8 cellular contexts compared by ENCODE assay signal in the genomic region with DNA sequence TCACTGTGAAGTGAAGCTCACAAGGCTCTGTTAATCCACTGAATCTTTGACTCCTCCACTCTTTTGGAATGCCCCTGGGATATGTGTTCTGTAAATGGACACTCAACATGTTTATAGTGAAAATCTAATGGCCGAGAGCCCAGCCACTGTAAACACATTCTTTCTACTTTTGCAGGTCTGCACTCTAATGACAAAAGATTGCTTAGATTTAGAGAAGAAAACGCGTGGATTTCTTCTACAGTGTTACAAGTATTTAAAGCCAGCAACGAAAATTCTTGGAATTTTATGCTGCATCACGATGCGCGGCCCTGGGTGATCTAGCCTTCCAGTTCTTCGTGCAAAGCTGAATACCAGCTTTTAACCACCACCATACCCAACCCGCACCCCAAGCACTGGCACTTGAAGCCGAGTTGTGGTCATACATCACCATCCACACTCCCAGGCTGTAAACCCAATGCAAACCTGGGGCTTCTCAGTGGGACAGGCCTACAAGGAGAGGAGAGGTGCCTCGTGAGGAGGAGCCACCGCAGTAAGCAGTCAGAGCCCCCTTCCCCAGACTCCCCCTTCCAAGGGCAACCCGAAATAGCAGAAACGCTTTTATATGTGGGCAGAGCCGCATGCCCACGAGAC. TPM values are rescaled to one million over a fixed set of nuclear protein-coding genes. Genes with fewer than 3 reads are reported as not detected.
DNase-seq lines count a peak whose midpoint lies in the region; ATAC-seq and TF ChIP-seq lines count a peak whose summit lies in the region.

No MANE protein-coding gene starts in this region.

- H4K20me1 ChIP-seq in GM23338 (replicated peaks; ENCODE audit: insufficient read depth) = no peaks in the 10 kb centered on the region

- H2AFZ ChIP-seq in GM23338 = peak overlapping the region; percentile 90

- peaks cover 20% of the 10 kb centered on the region for H3K27me3 Mint-ChIP-seq in GM23338 (ENCODE audit: insufficient read depth, low read depth, poor library complexity)

- H3K4me2 ChIP-seq in GM23338 (peak overlapping the region; percentile 85), skeletal muscle satellite cell (ENCODE audit: low read length) (peak overlapping the region; percentile 93)

- H3K9ac ChIP-seq in skeletal muscle satellite cell (ENCODE audit: low read depth, low read length) = peak overlapping the region; percentile 70

- peak overlapping the region; percentile 90 for H3K27ac Mint-ChIP-seq in GM23338

- peaks cover 4% of the 10 kb centered on the region for H3K79me2 ChIP-seq in GM23338 (replicated peaks; ENCODE audit: insufficient read depth)

- no peak overlapping the region for H3K27ac ChIP-seq in GM23338 (ENCODE audit: low read depth)

- peak; percentile 41 for DNase-seq in GM23338 (ENCODE audit: low spot score)
- DNase-seq in SW480 (ENCODE audit: low spot score) = peak; percentile 4
- DNase-seq in fibroblast of villous mesenchyme (ENCODE audit: low read depth) = peak; percentile 85
- no peak for DNase-seq in effector CD4-positive, alpha-beta T cell
- no peak for DNase-seq in NK-92 (lab: John Stamatoyannopoulos, UW; ENCODE audit: unreplicated experiment)
- DNase-seq in GM13977 (ENCODE audit: low spot score) = no peak
- no peak for DNase-seq in activated CD4-positive, alpha-beta T cell treated with anti-CD3 and anti-CD28 coated beads, Interleukin-2, amount 50 U/mL, for 4 hours

- H3K4me1 Mint-ChIP-seq in GM23338 = peaks cover 11% of the 10 kb centered on the region

- H3K36me3 ChIP-seq in GM23338 (ENCODE audit: insufficient read depth) (no peaks in the 10 kb centered on the region), skeletal muscle satellite cell (ENCODE audit: insufficient read depth, low read length) (peaks cover 4% of the 10 kb centered on the region)

- no peak for ATAC-seq in GM23338

- H3K4me3 Mint-ChIP-seq in GM23338 = peak overlapping the region; percentile 96

- H3K9me3 ChIP-seq in skeletal muscle satellite cell (replicated peaks; ENCODE audit: low read length) = no peaks in the 10 kb centered on the region

- in situ Hi-C loops in GM13977 (cut with MboI; ENCODE audit: low pct_unique_long_range_greater_than_20kb, low sequenced_read_pairs, unreplicated experiment) = no loop called here

- H3K9me2 ChIP-seq in GM23338 (ENCODE audit: insufficient read depth) = no peaks in the 10 kb centered on the region

- H3K4me1 ChIP-seq in GM23338 (ENCODE audit: insufficient read depth) (peaks cover 14% of the 10 kb centered on the region; the same call in 1 of the 2 replicates), skeletal muscle satellite cell (ENCODE audit: control insufficient read depth, insufficient read depth, low read length) (peaks cover 15% of the 10 kb centered on the region)

- TF ChIP-seq CTCF in GM23338 (conservative IDR thresholded peaks at IDR 0.05; ENCODE audit: low read depth in 2 of 2) (no peak), fibroblast of villous mesenchyme (IDR thresholded peaks at IDR 0.05; ENCODE audit: insufficient read depth, low read depth, low read length) (no peak), GM13977 (IDR thresholded peaks at IDR 0.05; ENCODE audit: extremely low read depth, insufficient read depth, missing control alignments) (no peak)

- H3K4me3 ChIP-seq in GM23338 (peak overlapping the region; percentile 97), fibroblast of villous mesenchyme (ENCODE audit: low read depth, low read length) (peak overlapping the region; percentile 81), skeletal muscle satellite cell (ENCODE audit: low read length) (peak overlapping the region; percentile 95)

- 0 out of 2 replicates have a peak, but pooled peaks cover 3% of the 10 kb centered on the region for H3F3A ChIP-seq in GM23338 (replicated peaks; ENCODE audit: low read depth)

- H3K9me3 Mint-ChIP-seq in GM23338 = peaks cover 1% of the 10 kb centered on the region; the same call in 1 of the 3 replicates

- peaks cover under 1% of the 10 kb centered on the region; the same call in 1 of the 3 replicates for H3K36me3 Mint-ChIP-seq in GM23338 (ENCODE audit: low read depth)

- H3K27me3 ChIP-seq in GM23338 (ENCODE audit: insufficient read depth) (peaks cover 32% of the 10 kb centered on the region), skeletal muscle satellite cell (ENCODE audit: control insufficient read depth, insufficient read depth, low read length) (no peaks in the 10 kb centered on the region)

TF ChIP-seq in GM23338, 12 proteins besides CTCF, POLR2A, EP300 and RAD21 (continues in another document):
- TF ChIP-seq ZNF331 (CRISPR knock-in tag; IDR thresholded peaks at IDR 0.05; ENCODE audit: low read depth) (no peak), EZH2 (IDR thresholded peaks at IDR 0.05; ENCODE audit: low read depth, unreplicated experiment) (no peak)
- TF ChIP-seq, protein P1, sequence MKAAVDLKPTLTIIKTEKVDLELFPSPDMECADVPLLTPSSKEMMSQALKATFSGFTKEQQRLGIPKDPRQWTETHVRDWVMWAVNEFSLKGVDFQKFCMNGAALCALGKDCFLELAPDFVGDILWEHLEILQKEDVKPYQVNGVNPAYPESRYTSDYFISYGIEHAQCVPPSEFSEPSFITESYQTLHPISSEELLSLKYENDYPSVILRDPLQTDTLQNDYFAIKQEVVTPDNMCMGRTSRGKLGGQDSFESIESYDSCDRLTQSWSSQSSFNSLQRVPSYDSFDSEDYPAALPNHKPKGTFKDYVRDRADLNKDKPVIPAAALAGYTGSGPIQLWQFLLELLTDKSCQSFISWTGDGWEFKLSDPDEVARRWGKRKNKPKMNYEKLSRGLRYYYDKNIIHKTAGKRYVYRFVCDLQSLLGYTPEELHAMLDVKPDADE (IDR thresholded peaks at IDR 0.05) = no peak
- TF ChIP-seq, protein P2, sequence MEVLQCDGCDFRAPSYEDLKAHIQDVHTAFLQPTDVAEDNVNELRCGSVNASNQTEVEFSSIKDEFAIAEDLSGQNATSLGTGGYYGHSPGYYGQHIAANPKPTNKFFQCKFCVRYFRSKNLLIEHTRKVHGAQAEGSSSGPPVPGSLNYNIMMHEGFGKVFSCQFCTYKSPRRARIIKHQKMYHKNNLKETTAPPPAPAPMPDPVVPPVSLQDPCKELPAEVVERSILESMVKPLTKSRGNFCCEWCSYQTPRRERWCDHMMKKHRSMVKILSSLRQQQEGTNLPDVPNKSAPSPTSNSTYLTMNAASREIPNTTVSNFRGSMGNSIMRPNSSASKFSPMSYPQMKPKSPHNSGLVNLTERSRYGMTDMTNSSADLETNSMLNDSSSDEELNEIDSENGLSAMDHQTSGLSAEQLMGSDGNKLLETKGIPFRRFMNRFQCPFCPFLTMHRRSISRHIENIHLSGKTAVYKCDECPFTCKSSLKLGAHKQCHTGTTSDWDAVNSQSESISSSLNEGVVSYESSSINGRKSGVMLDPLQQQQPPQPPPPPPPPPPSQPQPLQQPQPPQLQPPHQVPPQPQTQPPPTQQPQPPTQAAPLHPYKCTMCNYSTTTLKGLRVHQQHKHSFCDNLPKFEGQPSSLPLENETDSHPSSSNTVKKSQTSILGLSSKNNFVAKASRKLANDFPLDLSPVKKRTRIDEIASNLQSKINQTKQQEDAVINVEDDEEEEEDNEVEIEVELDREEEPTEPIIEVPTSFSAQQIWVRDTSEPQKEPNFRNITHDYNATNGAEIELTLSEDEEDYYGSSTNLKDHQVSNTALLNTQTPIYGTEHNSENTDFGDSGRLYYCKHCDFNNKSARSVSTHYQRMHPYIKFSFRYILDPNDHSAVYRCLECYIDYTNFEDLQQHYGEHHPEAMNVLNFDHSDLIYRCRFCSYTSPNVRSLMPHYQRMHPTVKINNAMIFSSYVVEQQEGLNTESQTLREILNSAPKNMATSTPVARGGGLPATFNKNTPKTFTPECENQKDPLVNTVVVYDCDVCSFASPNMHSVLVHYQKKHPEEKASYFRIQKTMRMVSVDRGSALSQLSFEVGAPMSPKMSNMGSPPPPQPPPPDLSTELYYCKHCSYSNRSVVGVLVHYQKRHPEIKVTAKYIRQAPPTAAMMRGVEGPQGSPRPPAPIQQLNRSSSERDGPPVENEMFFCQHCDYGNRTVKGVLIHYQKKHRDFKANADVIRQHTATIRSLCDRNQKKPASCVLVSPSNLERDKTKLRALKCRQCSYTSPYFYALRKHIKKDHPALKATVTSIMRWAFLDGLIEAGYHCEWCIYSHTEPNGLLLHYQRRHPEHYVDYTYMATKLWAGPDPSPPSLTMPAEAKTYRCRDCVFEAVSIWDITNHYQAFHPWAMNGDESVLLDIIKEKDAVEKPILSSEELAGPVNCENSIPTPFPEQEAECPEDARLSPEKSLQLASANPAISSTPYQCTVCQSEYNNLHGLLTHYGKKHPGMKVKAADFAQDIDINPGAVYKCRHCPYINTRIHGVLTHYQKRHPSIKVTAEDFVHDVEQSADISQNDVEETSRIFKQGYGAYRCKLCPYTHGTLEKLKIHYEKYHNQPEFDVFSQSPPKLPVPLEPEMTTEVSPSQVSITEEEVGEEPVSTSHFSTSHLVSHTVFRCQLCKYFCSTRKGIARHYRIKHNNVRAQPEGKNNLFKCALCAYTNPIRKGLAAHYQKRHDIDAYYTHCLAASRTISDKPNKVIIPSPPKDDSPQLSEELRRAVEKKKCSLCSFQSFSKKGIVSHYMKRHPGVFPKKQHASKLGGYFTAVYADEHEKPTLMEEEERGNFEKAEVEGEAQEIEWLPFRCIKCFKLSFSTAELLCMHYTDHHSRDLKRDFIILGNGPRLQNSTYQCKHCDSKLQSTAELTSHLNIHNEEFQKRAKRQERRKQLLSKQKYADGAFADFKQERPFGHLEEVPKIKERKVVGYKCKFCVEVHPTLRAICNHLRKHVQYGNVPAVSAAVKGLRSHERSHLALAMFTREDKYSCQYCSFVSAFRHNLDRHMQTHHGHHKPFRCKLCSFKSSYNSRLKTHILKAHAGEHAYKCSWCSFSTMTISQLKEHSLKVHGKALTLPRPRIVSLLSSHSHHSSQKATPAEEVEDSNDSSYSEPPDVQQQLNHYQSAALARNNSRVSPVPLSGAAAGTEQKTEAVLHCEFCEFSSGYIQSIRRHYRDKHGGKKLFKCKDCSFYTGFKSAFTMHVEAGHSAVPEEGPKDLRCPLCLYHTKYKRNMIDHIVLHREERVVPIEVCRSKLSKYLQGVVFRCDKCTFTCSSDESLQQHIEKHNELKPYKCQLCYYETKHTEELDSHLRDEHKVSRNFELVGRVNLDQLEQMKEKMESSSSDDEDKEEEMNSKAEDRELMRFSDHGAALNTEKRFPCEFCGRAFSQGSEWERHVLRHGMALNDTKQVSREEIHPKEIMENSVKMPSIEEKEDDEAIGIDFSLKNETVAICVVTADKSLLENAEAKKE (CRISPR knock-in tag; IDR thresholded peaks at IDR 0.05) = no peak

RNA-seq across cellular contexts. Expression of a gene that starts 3.7 kb away (rescaled TPM):
- total RNA-seq in GM23338 (2014; rRNA removed; shearing (Covaris generic)) = 20.2 and 20.4 TPM in 2 replicates
- polyA plus RNA-seq in GM23338 (2016; fragmentation: Nextera tagmentation; extraction: Ambion mirVana) = 9.1 and 9.8 TPM in 2 replicates
- total RNA-seq in fibroblast of villous mesenchyme = 41.9 and 43.2 TPM in 2 replicates
- 33.0 and 40.2 TPM in 2 replicates for total RNA-seq in skeletal muscle satellite cell (2012; rRNA removed)

Comparison
In these comparisons a context has a peak if more than half of its experiments do, and no peak if none do; other contexts are left out.
1. DNase-seq: peak in GM23338 (single experiment), SW480 (single experiment) and fibroblast of villous mesenchyme (single experiment); none in effector CD4-positive, alpha-beta T cell (single experiment), NK-92 (single experiment), GM13977 (single experiment) and activated CD4-positive, alpha-beta T cell treated with anti-CD3 and anti-CD28 coated beads, Interleukin-2, amount 50 U/mL, for 4 hours (0 of 2).
2. Peak in every context shown above with its lines, with median percentiles within 50 percentile points of each other: H3K4me3 ChIP-seq.